ENCODE assay signal across 25 cellular contexts in genomic region chr7:55272328-55272727, GRCh38.
A peak's percentile ranks its signal among the peaks of the same experiment; 100 is the strongest.
DNase-seq lines count a peak whose midpoint lies in the region; ATAC-seq lines count a peak whose summit lies in the region.
"Had no signal": no experiment of that assay in that cellular context is flagged by ENCODE, and none has a peak within 500 bp of the region (broad histone marks: within the 10 kb centered on the region; RNA-seq: fewer than 3 reads in every experiment).

No MANE protein-coding gene starts in this region.

- no peak for ATAC-seq in left colon
- ATAC-seq: CD8-positive, alpha-beta T cell; GM23338; Panc1 had no signal

- no peaks in the 10 kb centered on the region for H3K36me3 ChIP-seq in H7 (replicated peaks; ENCODE audit: control insufficient read depth, insufficient read depth, low read length)

- H3K27me3 ChIP-seq in H7 (ENCODE audit: control insufficient read depth, insufficient read depth, low read length) = no peaks in the 10 kb centered on the region

- intact Hi-C loops in left colon (cut with DNase I, micrococcal nuclease) = loop anchor here (10.0 kb wide), 2 partner anchors 82 to 152 kb away; no protein-coding TSS in a partner anchor

- no peak overlapping the region for H3K4me3 ChIP-seq in H7 (ENCODE audit: insufficient read depth, low read depth, low read length)
- H3K4me3 ChIP-seq: GM23338 had no signal

- DNase-seq in GM03348 (ENCODE audit: low spot score) (peak; percentile 3), H7 (peak; percentile 8), NCI-H69 (lab: John Stamatoyannopoulos, UW) (peak; percentile 10), iPS-NIHi7 (ENCODE audit: extremely low spot score) (peak; percentile 1), left colon (no peak), NCI-H1105 treated with DMSO at 0.1 percent for 48 hours (lab: John Stamatoyannopoulos, UW) (no peak), hepatic stellate cell (ENCODE audit: low spot score) (no peak)
- no peak for DNase-seq in activated CD4-positive, alpha-beta T cell treated with anti-CD3 and anti-CD28 coated beads, Interleukin-2, amount 50 U/mL, for 1 hour
- DNase-seq: CD8-positive, alpha-beta T cell; DMS153; DND-41; HCEC 1CT; KBM-7; MV-4-11; NCI-H1105; NCI-H146; NCI-H1930; NCI-H2227 treated with DMSO at 0.1 percent for 48 hours; NCI-H510A treated with DMSO at 0.1 percent for 48 hours; NCI-H82; SHP77 treated with DMSO at 0.1 percent for 48 hours; SK-N-SH; SW 1271 had no signal

Comparison
In these comparisons a context has a peak if more than half of its experiments do, and no peak if none do; other contexts are left out.
1. DNase-seq: peak in GM03348 (single experiment), H7 (single experiment), NCI-H69 (single experiment) and iPS-NIHi7 (single experiment); none in left colon (0 of 2), NCI-H1105 treated with DMSO at 0.1 percent for 48 hours (single experiment), hepatic stellate cell (single experiment) and activated CD4-positive, alpha-beta T cell treated with anti-CD3 and anti-CD28 coated beads, Interleukin-2, amount 50 U/mL, for 1 hour (single experiment).